In the genomic region with DNA sequence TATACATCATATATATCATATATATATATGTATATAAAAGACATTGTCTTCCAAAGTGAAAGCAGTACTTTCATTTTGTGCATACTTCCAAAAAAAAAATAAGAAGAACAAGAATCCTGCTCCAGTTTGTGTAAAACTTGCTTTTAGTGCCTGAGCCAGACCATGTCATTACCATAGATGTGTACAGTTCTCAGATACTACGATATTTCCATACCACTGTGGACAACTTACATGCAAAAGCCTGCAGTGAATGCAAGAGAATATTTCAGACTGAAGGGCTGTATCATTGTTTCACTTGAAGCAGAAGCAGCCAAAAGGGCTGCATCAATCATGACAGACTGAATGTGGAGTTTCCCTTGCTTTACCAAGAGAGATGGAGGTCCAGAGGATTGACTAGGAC, we compare ENCODE assay signal across 1 cellular context.
TF ChIP-seq lines count a peak whose summit lies in the region.

No MANE protein-coding gene starts in this region.

TF ChIP-seq in H1, 55 proteins besides CTCF, POLR2A, EP300 and RAD21 (continued from another document):
- TF ChIP-seq HDAC6 (IDR thresholded peaks at IDR 0.05; ENCODE audit: low read depth, low read length) (no peak), SAP30 (IDR thresholded peaks at IDR 0.05; ENCODE audit: insufficient read depth, insufficient replicate concordance, low read length) (no peak), CBX5 (IDR thresholded peaks at IDR 0.05; ENCODE audit: low read depth, low read length) (no peak), KDM1A (IDR thresholded peaks at IDR 0.05; ENCODE audit: borderline replicate concordance, low read length) (no peak)
